In genomic region chr6:47413752-47414516, GRCh38 we compare ENCODE assay signal across 8 cellular contexts.
DNase-seq lines count a peak whose midpoint lies in the region; ATAC-seq and TF ChIP-seq lines count a peak whose summit lies in the region.

No MANE protein-coding gene starts in this region.

- H2AK5ac ChIP-seq in mesendoderm (ENCODE audit: low read length), result no peak overlapping the region

- no peak overlapping the region for H3K9ac ChIP-seq in mesendoderm (ENCODE audit: low read length)

- H3K56ac ChIP-seq in mesendoderm (ENCODE audit: low read length), result no peak overlapping the region

- POLR2A ChIA-PET in AG04450 (lab: Yijun Ruan, JAX), result no interaction called here

- no peak overlapping the region for H3K4ac ChIP-seq in mesendoderm (ENCODE audit: low read depth, low read length)

- H4K5ac ChIP-seq in mesendoderm (ENCODE audit: low read length), result no peak overlapping the region

- H2BK120ac ChIP-seq in mesendoderm (ENCODE audit: low read depth, low read length), result no peak overlapping the region

- peak; percentile 61 for ATAC-seq in HG02588 (IDR thresholded peaks at IDR 0.05; ENCODE audit: unreplicated experiment)
- ATAC-seq in effector memory CD8-positive, alpha-beta T cell (replicated peaks), result peak; percentile 80

- peak overlapping the region in 1 of 2 donors; percentile 92 for H3K27ac Mint-ChIP-seq in effector memory CD8-positive, alpha-beta T cell

- H3K79me2 ChIP-seq in mesendoderm (ENCODE audit: control insufficient read depth, insufficient read depth, low read length), result no peaks in the 10 kb centered on the region

- DNase-seq in AG04450 (ENCODE audit: low read depth, low spot score), result peak; percentile 23
- DNase-seq in GM12864 (ENCODE audit: low read depth), result peak; percentile 47
- DNase-seq in NCI-H1105 (lab: John Stamatoyannopoulos, UW), result peak; percentile 24
- DNase-seq in T-helper 2 cell, result peak in 3 of 5 experiments; percentile 6 to 59 (median 33)
- DNase-seq in effector memory CD8-positive, alpha-beta T cell, result peak; percentile 12 to 36 (median 23)
- DNase-seq in mesendoderm, result peak; percentile 71
- peak; percentile 51 for DNase-seq in testis

- no CpG with 5 or more reads among the region's 7 CpGs for WGBS in mesendoderm (ENCODE audit: extremely low coverage, insufficient coverage, low lambda C conversion rate)
- WGBS in testis, 2 donors, result 16 to 20% methylated on average over 7 of the region's 7 CpGs

- no peaks in the 10 kb centered on the region for H3K79me1 ChIP-seq in mesendoderm (ENCODE audit: low read length)

- H3K4me1 ChIP-seq in mesendoderm (ENCODE audit: control insufficient read depth, low read depth, low read length) (no peaks in the 10 kb centered on the region), testis (no peaks in the 10 kb centered on the region)

- no peak overlapping the region for H3K4me2 ChIP-seq in mesendoderm (ENCODE audit: low read length)

- CTCF ChIA-PET in AG04450 (lab: Charles Lee), result interaction anchor here (0.6 to 4.0 kb wide), 28 partner anchors 9 to 565 kb away, joined by 3 to 53 read pairs (median 4); partner anchors contain the start of genes CD2AP and OPN5

- H2BK15ac ChIP-seq in mesendoderm (replicated peaks; ENCODE audit: low read depth), result no peak overlapping the region

- H3K4me3 Mint-ChIP-seq in effector memory CD8-positive, alpha-beta T cell, result peak overlapping the region; percentile 79 to 88

- no peak for TF ChIP-seq POLR2A in testis (IDR thresholded peaks at IDR 0.05)

- H3K4me3 ChIP-seq in AG04450 (ENCODE audit: low read depth, low read length) (peak overlapping the region; percentile 49), GM12864 (ENCODE audit: low read depth, low read length) (peak overlapping the region; percentile 40; the same call in 1 of the 2 replicates), mesendoderm (ENCODE audit: low read length) (no peak overlapping the region), testis (peak overlapping the region; percentile 7 to 36)

- intact Hi-C loops in testis (cut with DNase I; ENCODE audit: low total_unique reads), result loop anchor here (10.0 kb wide), 1 partner anchor 371 kb away; the partner anchor contains the start of gene OPN5

- H4K8ac ChIP-seq in mesendoderm (ENCODE audit: low read depth, low read length), result no peak overlapping the region

- H3K27ac ChIP-seq in AG04450 (ENCODE audit: low read depth, low read length) (no peak overlapping the region), mesendoderm (ENCODE audit: low read depth, low read length) (no peak overlapping the region), testis (peak overlapping the region in 1 of 2 donors; percentile 66)

- H3K36me3 Mint-ChIP-seq in effector memory CD8-positive, alpha-beta T cell (ENCODE audit: insufficient read depth), result no peaks in the 10 kb centered on the region

- no peaks in the 10 kb centered on the region for H3K27me3 Mint-ChIP-seq in effector memory CD8-positive, alpha-beta T cell

- no peaks in the 10 kb centered on the region for H3K9me3 ChIP-seq in AG04450 (ENCODE audit: control insufficient read depth, insufficient read depth, low read length)
- no peaks in the 10 kb centered on the region for H3K9me3 ChIP-seq in testis

- H3K36me3 ChIP-seq in mesendoderm (ENCODE audit: control insufficient read depth, insufficient read depth, low read length), result no peaks in the 10 kb centered on the region
- H3K36me3 ChIP-seq in testis (ENCODE audit: low read depth, missing control alignments), result no peaks in the 10 kb centered on the region

- no peak overlapping the region for H3K23ac ChIP-seq in mesendoderm (ENCODE audit: low read length)

- H3K4me1 Mint-ChIP-seq in effector memory CD8-positive, alpha-beta T cell (ENCODE audit: low read depth in 2 of 2), result peaks cover 15 to 16% of the 10 kb centered on the region in 2 donors

- H3K18ac ChIP-seq in mesendoderm (ENCODE audit: low read length), result no peak overlapping the region

- H3K27me3 ChIP-seq in AG04450 (ENCODE audit: control insufficient read depth, insufficient read depth, low read length), result no peaks in the 10 kb centered on the region
- no peaks in the 10 kb centered on the region for H3K27me3 ChIP-seq in mesendoderm (ENCODE audit: insufficient read depth, low read length, poor library complexity)
- no peaks in the 10 kb centered on the region for H3K27me3 ChIP-seq in testis

- no peak overlapping the region for H2BK5ac ChIP-seq in mesendoderm (ENCODE audit: low read length)

- H3K9me3 Mint-ChIP-seq in effector memory CD8-positive, alpha-beta T cell, result no peaks in the 10 kb centered on the region

- TF ChIP-seq CTCF in AG04450 (IDR thresholded peaks at IDR 0.05; ENCODE audit: low read depth, low read length) (peak; percentile 93), GM12864 (IDR thresholded peaks at IDR 0.05; ENCODE audit: low read depth, low read length, missing control alignments) (peak; percentile 79), testis (IDR thresholded peaks at IDR 0.05) (peak; percentile 69 to 91 (median 87))
